ENCODE assay signal across 16 cellular contexts in genomic region chr17:57696050-57696449, GRCh38. TPM values are rescaled to one million over a fixed set of nuclear protein-coding genes. Genes with fewer than 3 reads are reported as not detected.
DNase-seq lines count a peak whose midpoint lies in the region; ATAC-seq and TF ChIP-seq lines count a peak whose summit lies in the region.
"Had no signal": no experiment of that assay in that cellular context is flagged by ENCODE, and none has a peak within 500 bp of the region (broad histone marks: within the 10 kb centered on the region; RNA-seq: fewer than 3 reads in every experiment).

No MANE protein-coding gene starts in this region.

- peaks cover 0 to 3% of the 10 kb centered on the region in 2 donors for H3K9me3 ChIP-seq in lung (ENCODE audit: control insufficient read depth in 2 of 2, insufficient read depth in 1 of 2, low read length in 1 of 2)
- H3K9me3 ChIP-seq: BE2C had no signal

- DNase-seq in activated effector memory CD4-positive, alpha-beta T cell treated with anti-CD3 and anti-CD28 coated beads, Interleukin-2, amount 50 U/mL, for 16 hours, result peak; percentile 43
- no peak for DNase-seq in activated effector memory CD4-positive, alpha-beta T cell treated with Interleukin-2 at 50 U/mL for 16 hours
- peak; percentile 55 for DNase-seq in NCI-H2029 (lab: John Stamatoyannopoulos, UW)
- DNase-seq in RPMI7951 (ENCODE audit: low read depth), result peak; percentile 10
- DNase-seq in lung (ENCODE audit: low spot score), result peak; percentile 16
- DNase-seq: BE2C; CD4-positive, alpha-beta memory T cell; DND-41; GF-D8; H7 had no signal

- H3K4me3 ChIP-seq in lung, result no peak overlapping the region
- H3K4me3 ChIP-seq: A549, GM23338 had no signal

- TF ChIP-seq CTCF in lung (IDR thresholded peaks at IDR 0.05; ENCODE audit: control extremely low read depth, extremely low read depth), result no peak

- ATAC-seq in lung (ENCODE audit: insufficient read depth, low FRiP score), result no peak
- ATAC-seq in GM18505 (IDR thresholded peaks at IDR 0.05; ENCODE audit: unreplicated experiment), result no peak
- ATAC-seq in GM18867 (IDR thresholded peaks at IDR 0.05; ENCODE audit: unreplicated experiment), result no peak
- ATAC-seq: A549, GM23338 had no signal

- H3K27ac ChIP-seq in lung (ENCODE audit: low read depth in 1 of 2, low read length in 1 of 2), result no peak overlapping the region
- H3K27ac ChIP-seq: A549, C4-2B had no signal

- no peaks in the 10 kb centered on the region for H3K27me3 ChIP-seq in lung (ENCODE audit: control insufficient read depth, insufficient read depth)
- H3K27me3 ChIP-seq: BE2C had no signal

- peaks cover 0 to 6% of the 10 kb centered on the region in 2 donors for H3K4me1 ChIP-seq in lung (ENCODE audit: control insufficient read depth in 2 of 2, insufficient read depth in 2 of 2, low read length in 2 of 2)
- H3K4me1 ChIP-seq: A549 had no signal

- H3K36me3 ChIP-seq in lung (ENCODE audit: control insufficient read depth in 2 of 2, insufficient read depth in 2 of 2, low read length in 2 of 2), result no peaks in the 10 kb centered on the region
- H3K36me3 ChIP-seq: BE2C had no signal

- TF ChIP-seq POLR2A in GM18505 (IDR thresholded peaks at IDR 0.05; ENCODE audit: borderline replicate concordance, extremely low read depth, insufficient read depth, insufficient read length), result no peak

- WGBS in lung, 2 donors, result 56 to 67% methylated on average over 3 of the region's 3 CpGs

RNA-seq across cellular contexts. Expression of gene CCDC182, which starts 49.0 kb away (rescaled TPM):
- not detected in 2 replicates for total RNA-seq in RPMI7951 (2014; rRNA removed; shearing (Covaris generic))
- not detected for total RNA-seq in lung
- polyA plus RNA-seq in lung, result not detected
- total RNA-seq: CD4-positive, alpha-beta memory T cell; GM23338; H7 had no signal
- polyA plus RNA-seq: A549; AG04450; CD4-positive, alpha-beta memory T cell; GM23338 had no signal
